19 cellular contexts compared by ENCODE assay signal in the genomic region with DNA sequence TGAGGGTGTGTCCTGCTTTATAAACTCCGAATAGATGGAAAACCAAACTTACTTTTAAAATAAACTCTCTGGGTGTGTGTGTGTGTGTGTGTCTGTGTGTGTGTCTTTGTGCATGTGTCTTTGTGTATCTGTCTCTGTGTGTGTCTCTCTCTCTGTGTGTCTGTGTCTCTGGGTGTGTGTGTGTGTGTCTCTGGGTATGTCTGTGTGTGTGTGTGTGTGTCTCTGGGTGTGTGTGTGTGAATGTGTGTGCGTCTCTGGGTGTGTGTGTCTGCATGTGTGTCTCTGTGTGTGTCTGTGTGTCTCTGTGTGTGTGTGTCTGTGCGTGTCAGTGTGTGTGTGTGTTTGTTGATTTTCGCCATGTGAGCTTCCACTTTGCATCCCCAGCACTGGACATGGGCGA. TPM values are rescaled to one million over a fixed set of nuclear protein-coding genes. Genes with fewer than 3 reads are reported as not detected.
A peak's percentile ranks its signal among the peaks of the same experiment; 100 is the strongest.
DNase-seq lines count a peak whose midpoint lies in the region; ATAC-seq and TF ChIP-seq lines count a peak whose summit lies in the region.
"Had no signal": no experiment of that assay in that cellular context is flagged by ENCODE, and none has a peak within 500 bp of the region (broad histone marks: within the 10 kb centered on the region; RNA-seq: fewer than 3 reads in every experiment).

No MANE protein-coding gene starts in this region.

- intact Hi-C loops in esophagus squamous epithelium (cut with DNase I) = no loop called here

- peak overlapping the region; percentile 76 for H3K4me2 ChIP-seq in OCI-LY3 (ENCODE audit: low read length)
- H3K4me2 ChIP-seq: GM23338 had no signal

- H3K9me3 Mint-ChIP-seq in activated naive CD8-positive, alpha-beta T cell (ENCODE audit: low read depth) = no peaks in the 10 kb centered on the region
- H3K9me3 Mint-ChIP-seq in activated naive CD8-positive, alpha-beta T cell treated with anti-CD3 and anti-CD28 coated beads for 36 hours = no peaks in the 10 kb centered on the region
- H3K9me3 Mint-ChIP-seq in endothelial cell (ENCODE audit: unreplicated experiment) = no peaks in the 10 kb centered on the region
- no peaks in the 10 kb centered on the region for H3K9me3 Mint-ChIP-seq in stimulated activated naive B cell treated with anti-CD40 and anti-IgM and Interleukin-4, amounts not matched to agents 10 μg/mL and 1 μg/mL and 100 μg/mL, for 72 hours
- no peaks in the 10 kb centered on the region for H3K9me3 Mint-ChIP-seq in activated CD4-positive, alpha-beta memory T cell treated with anti-CD3 and anti-CD28 coated beads, Interleukin-2, amount 10 ng/mL, durations not matched to agents 7 days and 5 days
- H3K9me3 Mint-ChIP-seq: GM23338; T-helper 2 cell treated with Interferon-gamma antibody and Interleukin-4, amounts not matched to agents 5 μg/mL and 100 μg/mL, for 36 hours had no signal

- 74 to 91% methylated on average over 3 to 4 of the region's 5 CpGs for WGBS in esophagus squamous epithelium, 2 donors

- H2AFZ ChIP-seq in OCI-LY3 (ENCODE audit: low read depth, low read length) = no peak overlapping the region
- H2AFZ ChIP-seq: GM23338 had no signal

- H3K36me3 ChIP-seq in OCI-LY3 (replicated peaks; ENCODE audit: low read depth, low read length) (peaks cover 14% of the 10 kb centered on the region), esophagus squamous epithelium (peaks cover 0 to 17% (median 0%) of the 10 kb centered on the region in 3 donors)

- peaks cover 6% of the 10 kb centered on the region for H3K36me3 Mint-ChIP-seq in activated naive CD8-positive, alpha-beta T cell
- peaks cover 17% of the 10 kb centered on the region for H3K36me3 Mint-ChIP-seq in activated naive CD8-positive, alpha-beta T cell treated with anti-CD3 and anti-CD28 coated beads for 36 hours
- no peaks in the 10 kb centered on the region for H3K36me3 Mint-ChIP-seq in endothelial cell (ENCODE audit: low read depth, unreplicated experiment)
- peaks cover 34 to 48% of the 10 kb centered on the region in 2 donors for H3K36me3 Mint-ChIP-seq in stimulated activated naive B cell treated with anti-CD40 and anti-IgM and Interleukin-4, amounts not matched to agents 10 μg/mL and 1 μg/mL and 100 μg/mL, for 72 hours
- H3K36me3 Mint-ChIP-seq in activated CD4-positive, alpha-beta memory T cell treated with anti-CD3 and anti-CD28 coated beads, Interleukin-2, amount 10 ng/mL, durations not matched to agents 7 days and 5 days (ENCODE audit: low read depth) = peaks cover 18% of the 10 kb centered on the region

- H3K4me3 Mint-ChIP-seq in activated naive CD8-positive, alpha-beta T cell = peak overlapping the region; percentile 42
- H3K4me3 Mint-ChIP-seq in activated naive CD8-positive, alpha-beta T cell treated with anti-CD3 and anti-CD28 coated beads for 36 hours = no peak overlapping the region
- H3K4me3 Mint-ChIP-seq in endothelial cell (ENCODE audit: unreplicated experiment) = no peak overlapping the region
- peak overlapping the region; percentile 10 to 72 for H3K4me3 Mint-ChIP-seq in stimulated activated naive B cell treated with anti-CD40 and anti-IgM and Interleukin-4, amounts not matched to agents 10 μg/mL and 1 μg/mL and 100 μg/mL, for 72 hours
- H3K4me3 Mint-ChIP-seq in activated CD4-positive, alpha-beta memory T cell treated with anti-CD3 and anti-CD28 coated beads, Interleukin-2, amount 10 ng/mL, durations not matched to agents 7 days and 5 days = no peak overlapping the region
- H3K4me3 Mint-ChIP-seq: GM23338 had no signal

- ATAC-seq in stimulated activated naive B cell treated with anti-CD40 and anti-IgM and Interleukin-4, amounts not matched to agents 10 μg/mL and 1 μg/mL and 100 μg/mL, for 72 hours (replicated peaks) = no peak
- ATAC-seq: esophagus mucosa, GM23338, left lung had no signal

- POLR2A ChIA-PET in activated CD4-positive, alpha-beta memory T cell treated with anti-CD3 and anti-CD28 coated beads, Interleukin-2, amount 10 ng/mL, durations not matched to agents 7 days and 5 days (lab: Charles Lee) = interaction anchor here (0.6 to 1.6 kb wide), 3 partner anchors 10 to 1049 kb away, joined by 4 to 7 read pairs (median 5); a partner anchor contains a TSS

- peaks cover 51% of the 10 kb centered on the region for H3K4me1 ChIP-seq in OCI-LY3 (ENCODE audit: low read length)
- peaks cover 0 to 9% (median 0%) of the 10 kb centered on the region in 3 donors for H3K4me1 ChIP-seq in esophagus squamous epithelium
- H3K4me1 ChIP-seq: left lung had no signal

- no peak for TF ChIP-seq POLR2A in esophagus squamous epithelium (IDR thresholded peaks at IDR 0.05)

- no peak overlapping the region for H3K4me3 ChIP-seq in OCI-LY3 (ENCODE audit: low read length)
- no peak overlapping the region for H3K4me3 ChIP-seq in esophagus squamous epithelium
- H3K4me3 ChIP-seq: cardiac muscle cell, GM23338, left lung had no signal

- no peaks in the 10 kb centered on the region for H3K9me3 ChIP-seq in OCI-LY3 (ENCODE audit: insufficient read depth, low read length)
- no peaks in the 10 kb centered on the region for H3K9me3 ChIP-seq in esophagus squamous epithelium
- H3K9me3 ChIP-seq: left lung had no signal

- DNase-seq in activated naive CD8-positive, alpha-beta T cell treated with anti-CD3 and anti-CD28 coated beads for 36 hours = no peak
- DNase-seq in endothelial cell (ENCODE audit: low spot score) = no peak
- DNase-seq in stimulated activated naive B cell treated with anti-CD40 and anti-IgM and Interleukin-4, amounts not matched to agents 10 μg/mL and 1 μg/mL and 100 μg/mL, for 72 hours = no peak
- no peak for DNase-seq in NCI-H2107 treated with DMSO at 0.1 percent for 48 hours (lab: John Stamatoyannopoulos, UW; ENCODE audit: unreplicated experiment)
- DNase-seq in esophagus squamous epithelium (lab: John Stamatoyannopoulos, UW) = no peak
- DNase-seq in activated CD4-positive, alpha-beta memory T cell treated with anti-CD3 and anti-CD28 coated beads, Interleukin-2, amount 10 ng/mL, durations not matched to agents 7 days and 5 days = no peak
- DNase-seq: activated CD4-positive, CD25-positive, alpha-beta regulatory T cell; left lung; NCI-H1930; NCI-H446; occipital lobe; SHP77 treated with DMSO at 0.1 percent for 48 hours; substantia nigra had no signal

- CTCF ChIA-PET in activated CD4-positive, alpha-beta memory T cell treated with anti-CD3 and anti-CD28 coated beads, Interleukin-2, amount 10 ng/mL, durations not matched to agents 7 days and 5 days (lab: Charles Lee) = interaction anchor here (0.9 kb wide), 1 partner anchor 11 kb away, joined by 3 read pairs; no protein-coding TSS in a partner anchor

- no peak overlapping the region for H3K9ac ChIP-seq in OCI-LY3 (ENCODE audit: low read length)

- peaks cover 29% of the 10 kb centered on the region for H4K20me1 ChIP-seq in OCI-LY3 (ENCODE audit: insufficient read depth, low read length)

- H3K4me1 Mint-ChIP-seq in activated naive CD8-positive, alpha-beta T cell (ENCODE audit: low read depth) = peaks cover 37% of the 10 kb centered on the region
- H3K4me1 Mint-ChIP-seq in activated naive CD8-positive, alpha-beta T cell treated with anti-CD3 and anti-CD28 coated beads for 36 hours = peaks cover 31% of the 10 kb centered on the region
- H3K4me1 Mint-ChIP-seq in endothelial cell (ENCODE audit: unreplicated experiment) = no peaks in the 10 kb centered on the region
- H3K4me1 Mint-ChIP-seq in stimulated activated naive B cell treated with anti-CD40 and anti-IgM and Interleukin-4, amounts not matched to agents 10 μg/mL and 1 μg/mL and 100 μg/mL, for 72 hours = peaks cover 28 to 46% of the 10 kb centered on the region in 2 donors
- H3K4me1 Mint-ChIP-seq in activated CD4-positive, alpha-beta memory T cell treated with anti-CD3 and anti-CD28 coated beads, Interleukin-2, amount 10 ng/mL, durations not matched to agents 7 days and 5 days = peaks cover 38% of the 10 kb centered on the region

- H3K27ac Mint-ChIP-seq in activated naive CD8-positive, alpha-beta T cell = no peak overlapping the region
- H3K27ac Mint-ChIP-seq in activated naive CD8-positive, alpha-beta T cell treated with anti-CD3 and anti-CD28 coated beads for 36 hours = no peak overlapping the region
- H3K27ac Mint-ChIP-seq in endothelial cell (ENCODE audit: unreplicated experiment) = peak overlapping the region; percentile 59
- peak overlapping the region; percentile 0 for H3K27ac Mint-ChIP-seq in stimulated activated naive B cell treated with anti-CD40 and anti-IgM and Interleukin-4, amounts not matched to agents 10 μg/mL and 1 μg/mL and 100 μg/mL, for 72 hours
- H3K27ac Mint-ChIP-seq in activated CD4-positive, alpha-beta memory T cell treated with anti-CD3 and anti-CD28 coated beads, Interleukin-2, amount 10 ng/mL, durations not matched to agents 7 days and 5 days = no peak overlapping the region
- H3K27ac Mint-ChIP-seq: GM23338 had no signal

- peaks cover 7% of the 10 kb centered on the region; the same call in 1 of the 2 replicates for H3K79me2 ChIP-seq in OCI-LY3 (ENCODE audit: low read length)

- TF ChIP-seq CTCF in OCI-LY3 (IDR thresholded peaks at IDR 0.05; ENCODE audit: low read depth, low read length) (no peak), endothelial cell (IDR thresholded peaks at IDR 0.05; ENCODE audit: unreplicated experiment) (no peak), esophagus squamous epithelium (IDR thresholded peaks at IDR 0.05) (no peak)

- no peak overlapping the region for H3K27ac ChIP-seq in OCI-LY3 (ENCODE audit: low read length)
- H3K27ac ChIP-seq in esophagus squamous epithelium = no peak overlapping the region
- H3K27ac ChIP-seq: cardiac muscle cell, left lung had no signal

- H3K27me3 Mint-ChIP-seq in activated naive CD8-positive, alpha-beta T cell = no peaks in the 10 kb centered on the region
- H3K27me3 Mint-ChIP-seq in activated naive CD8-positive, alpha-beta T cell treated with anti-CD3 and anti-CD28 coated beads for 36 hours = no peaks in the 10 kb centered on the region
- peaks cover 9% of the 10 kb centered on the region for H3K27me3 Mint-ChIP-seq in endothelial cell (ENCODE audit: unreplicated experiment)
- H3K27me3 Mint-ChIP-seq in stimulated activated naive B cell treated with anti-CD40 and anti-IgM and Interleukin-4, amounts not matched to agents 10 μg/mL and 1 μg/mL and 100 μg/mL, for 72 hours = no peaks in the 10 kb centered on the region
- no peaks in the 10 kb centered on the region for H3K27me3 Mint-ChIP-seq in activated CD4-positive, alpha-beta memory T cell treated with anti-CD3 and anti-CD28 coated beads, Interleukin-2, amount 10 ng/mL, durations not matched to agents 7 days and 5 days

- H3K27me3 ChIP-seq in OCI-LY3 (ENCODE audit: low read depth, low read length) (no peaks in the 10 kb centered on the region), esophagus squamous epithelium (no peaks in the 10 kb centered on the region)
- H3K27me3 ChIP-seq: cardiac muscle cell, left lung had no signal

RNA-seq across cellular contexts. Expression of a gene that starts 9.2 kb away (rescaled TPM):
- total RNA-seq in activated naive CD8-positive, alpha-beta T cell treated with anti-CD3 and anti-CD28 coated beads for 36 hours = 1,000 to 10,000 TPM; 2,531 to 2,575 TPM
- total RNA-seq in endothelial cell (ENCODE audit: unreplicated experiment) (685 TPM), esophagus squamous epithelium (100 to 1,000 TPM; 204 to 375 (median 325) TPM)
- total RNA-seq in activated CD4-positive, alpha-beta memory T cell treated with anti-CD3 and anti-CD28 coated beads, Interleukin-2, amount 10 ng/mL, durations not matched to agents 7 days and 5 days = 100 to 1,000 TPM; 932 to 936 TPM

RNA-seq across cellular contexts. Expression of a gene that starts 42.0 kb away (rescaled TPM):
- total RNA-seq in activated naive CD8-positive, alpha-beta T cell treated with anti-CD3 and anti-CD28 coated beads for 36 hours = 10 to 100 TPM; 13.8 to 14.0 TPM
- total RNA-seq in endothelial cell (ENCODE audit: unreplicated experiment) (17.4 TPM), esophagus squamous epithelium (10 to 100 TPM in 1 of 4 donors, 1 to 10 TPM in 3; 1.2 to 14.1 (median 4.1) TPM)
- 10 to 100 TPM; 22.4 to 23.0 TPM for total RNA-seq in activated CD4-positive, alpha-beta memory T cell treated with anti-CD3 and anti-CD28 coated beads, Interleukin-2, amount 10 ng/mL, durations not matched to agents 7 days and 5 days

Comparison
In these comparisons a context has a peak if more than half of its experiments do, and no peak if none do; other contexts are left out.
1. H3K4me3 Mint-ChIP-seq: peak in activated naive CD8-positive, alpha-beta T cell (single experiment) and stimulated activated naive B cell treated with anti-CD40 and anti-IgM and Interleukin-4, amounts not matched to agents 10 μg/mL and 1 μg/mL and 100 μg/mL, for 72 hours (2 of 2); none in activated naive CD8-positive, alpha-beta T cell treated with anti-CD3 and anti-CD28 coated beads for 36 hours (single experiment), endothelial cell (single experiment) and activated CD4-positive, alpha-beta memory T cell treated with anti-CD3 and anti-CD28 coated beads, Interleukin-2, amount 10 ng/mL, durations not matched to agents 7 days and 5 days (single experiment).
2. H3K27ac Mint-ChIP-seq: peak in endothelial cell (single experiment) and stimulated activated naive B cell treated with anti-CD40 and anti-IgM and Interleukin-4, amounts not matched to agents 10 μg/mL and 1 μg/mL and 100 μg/mL, for 72 hours (single experiment); none in activated naive CD8-positive, alpha-beta T cell (single experiment), activated naive CD8-positive, alpha-beta T cell treated with anti-CD3 and anti-CD28 coated beads for 36 hours (single experiment) and activated CD4-positive, alpha-beta memory T cell treated with anti-CD3 and anti-CD28 coated beads, Interleukin-2, amount 10 ng/mL, durations not matched to agents 7 days and 5 days (single experiment).